Comparison of ENCODE assay signal across 22 cellular contexts in genomic region chr17:39908789-39909352, GRCh38. TPM values are rescaled to one million over a fixed set of nuclear protein-coding genes. Genes with fewer than 3 reads are reported as not detected.
A peak's percentile ranks its signal among the peaks of the same experiment; 100 is the strongest.
DNase-seq lines count a peak whose midpoint lies in the region; ATAC-seq, FAIRE-seq and TF ChIP-seq lines count a peak whose summit lies in the region.
"Had no signal": no experiment of that assay in that cellular context is flagged by ENCODE, and none has a peak within 500 bp of the region (broad histone marks: within the 10 kb centered on the region; RNA-seq: fewer than 3 reads in every experiment).

No MANE protein-coding gene starts in this region.

- no peak for FAIRE-seq in HepG2 (lab: Jason Lieb, UNC)
- FAIRE-seq: A549, G401.6, GM12891, GM19239 had no signal

- no peak overlapping the region for H3K9ac ChIP-seq in HepG2 (ENCODE audit: insufficient read depth, low read depth, low read length)

- H3K27me3 ChIP-seq in HepG2 (ENCODE audit: control insufficient read depth in 1 of 2, insufficient read depth in 2 of 2, low read length in 2 of 2) (no peaks in the 10 kb centered on the region), right lobe of liver (no peaks in the 10 kb centered on the region)
- H3K27me3 ChIP-seq: BLaER1 treated with 17β-estradiol and CSF1 and Interleukin-3, amounts not matched to agents 10 nM and 100 nM had no signal

- POLR2A ChIA-PET in HepG2 (lab: Yijun Ruan, JAX) = no interaction called here

- no peaks in the 10 kb centered on the region for H3K79me2 ChIP-seq in HepG2 (ENCODE audit: insufficient read depth, low read length)

- H3K4me3 ChIP-seq in HepG2 (replicated peaks in 1 of 3; ENCODE audit: insufficient read depth in 1 of 3, low read depth in 2 of 3, low read length in 3 of 3) (no peak overlapping the region), right lobe of liver (no peak overlapping the region)
- H3K4me3 ChIP-seq: A549; BLaER1 treated with 17β-estradiol and CSF1 and Interleukin-3, amounts not matched to agents 10 nM and 100 nM had no signal

- TF ChIP-seq CTCF in HepG2 (CRISPR knock-in tag; IDR thresholded peaks at IDR 0.05) (no peak), right lobe of liver (IDR thresholded peaks at IDR 0.05) (no peak)

- in situ Hi-C loops in HepG2 (cut with HindIII; ENCODE audit: extremely low pct_ligation_motif_present, low pct_unique_long_range_greater_than_20kb) = no loop called here

- H3K27ac ChIP-seq in HepG2 (ENCODE audit: extremely low read length, insufficient read depth, low read length) (no peak overlapping the region), right lobe of liver (no peak overlapping the region)
- H3K27ac ChIP-seq: 22Rv1; A549; BLaER1 treated with 17β-estradiol and CSF1 and Interleukin-3, amounts not matched to agents 10 nM and 100 nM; C4-2B had no signal

- H3K9me3 Mint-ChIP-seq in T-helper 1 cell treated with Interleukin-12 subunit alpha and Interleukin-12 subunit beta and Interleukin-4 antibody, amounts not matched to agents 30 μg/mL and 1 μg/mL, for 36 hours = no peaks in the 10 kb centered on the region
- H3K9me3 Mint-ChIP-seq in central memory CD8-positive, alpha-beta T cell = no peaks in the 10 kb centered on the region
- H3K9me3 Mint-ChIP-seq: CD4-positive, alpha-beta T cell; CD8-positive, alpha-beta T cell had no signal

- intact Hi-C loops in HepG2 (cut with micrococcal nuclease; ENCODE audit: unreplicated experiment) = no loop called here
- intact Hi-C loops in right lobe of liver (cut with DNase I) = no loop called here

- peak overlapping the region; percentile 49 for H3K27ac Mint-ChIP-seq in T-helper 1 cell treated with Interleukin-12 subunit alpha and Interleukin-12 subunit beta and Interleukin-4 antibody, amounts not matched to agents 30 μg/mL and 1 μg/mL, for 36 hours
- peak overlapping the region; percentile 22 for H3K27ac Mint-ChIP-seq in central memory CD8-positive, alpha-beta T cell (ENCODE audit: low read depth)
- H3K27ac Mint-ChIP-seq: B cell; CD4-positive, alpha-beta T cell; CD8-positive, alpha-beta T cell had no signal

- TF ChIP-seq POLR2A in HepG2 (IDR thresholded peaks at IDR 0.05; ENCODE audit: insufficient read depth in 1 of 2, low read depth in 2 of 2, low read length in 2 of 2) (no peak), right lobe of liver (IDR thresholded peaks at IDR 0.05) (no peak)

- H3K36me3 Mint-ChIP-seq in T-helper 1 cell treated with Interleukin-12 subunit alpha and Interleukin-12 subunit beta and Interleukin-4 antibody, amounts not matched to agents 30 μg/mL and 1 μg/mL, for 36 hours (ENCODE audit: low read depth) = peaks cover 79% of the 10 kb centered on the region
- peaks cover 42% of the 10 kb centered on the region for H3K36me3 Mint-ChIP-seq in central memory CD8-positive, alpha-beta T cell (ENCODE audit: insufficient read depth)

- H2AFZ ChIP-seq in HepG2 (ENCODE audit: low read length) = no peak overlapping the region

- H3K4me3 Mint-ChIP-seq in T-helper 1 cell treated with Interleukin-12 subunit alpha and Interleukin-12 subunit beta and Interleukin-4 antibody, amounts not matched to agents 30 μg/mL and 1 μg/mL, for 36 hours = no peak overlapping the region
- no peak overlapping the region for H3K4me3 Mint-ChIP-seq in central memory CD8-positive, alpha-beta T cell
- H3K4me3 Mint-ChIP-seq: B cell; CD4-positive, alpha-beta T cell; CD8-positive, alpha-beta T cell had no signal

- TF ChIP-seq RAD21 in HepG2 (CRISPR knock-in tag; IDR thresholded peaks at IDR 0.05) = no peak

- H3K36me3 ChIP-seq in HepG2 (replicated peaks in 1 of 2; ENCODE audit: control insufficient read depth in 1 of 2, insufficient read depth in 2 of 2, low read length in 2 of 2) (no peaks in the 10 kb centered on the region), right lobe of liver (peaks cover 0 to 31% (median 9%) of the 10 kb centered on the region in 4 donors)

- no peak for ATAC-seq in HepG2
- no peak for ATAC-seq in right lobe of liver
- no peak for ATAC-seq in central memory CD8-positive, alpha-beta T cell (replicated peaks; ENCODE audit: extremely low read depth, poor library complexity, severe bottlenecking)
- ATAC-seq: A549; CD8-positive, alpha-beta T cell had no signal

- BruUV-seq in HepG2 (replicated peaks; lab: Mats Ljungman, UMichigan) = no TSS peak

- TF ChIP-seq EP300 in HepG2 (IDR thresholded peaks at IDR 0.05; ENCODE audit: low read depth in 2 of 2, low read length in 2 of 2) = no peak
- TF ChIP-seq EP300 in HepG2 (CRISPR knock-in tag; IDR thresholded peaks at IDR 0.05; ENCODE audit: borderline replicate concordance) = no peak

- H3K9me3 ChIP-seq in HepG2 (ENCODE audit: low read length) = no peaks in the 10 kb centered on the region
- no peaks in the 10 kb centered on the region for H3K9me3 ChIP-seq in right lobe of liver
- H3K9me3 ChIP-seq: A549; BLaER1 treated with 17β-estradiol and CSF1 and Interleukin-3, amounts not matched to agents 10 nM and 100 nM; Caco-2 had no signal

- no peaks in the 10 kb centered on the region for H4K20me1 ChIP-seq in HepG2 (ENCODE audit: insufficient read depth, low read length)
- H4K20me1 ChIP-seq: BLaER1 treated with 17β-estradiol and CSF1 and Interleukin-3, amounts not matched to agents 10 nM and 100 nM had no signal

- no peak for DNase-seq in T-helper 1 cell
- no peak for DNase-seq in HepG2 (ENCODE audit: low spot score)
- DNase-seq in right lobe of liver = no peak
- no peak for DNase-seq in central memory CD8-positive, alpha-beta T cell (ENCODE audit: low spot score in 2 of 2)
- no peak for DNase-seq in DMS 273 (lab: John Stamatoyannopoulos, UW; ENCODE audit: unreplicated experiment)
- DNase-seq: AML-193; Caco-2; CD4-positive, alpha-beta T cell; CD8-positive, alpha-beta T cell; DMS79 treated with DMSO at 0.1 percent for 48 hours; GF-D8 had no signal

- 90% methylated on average over 6 of the region's 6 CpGs for WGBS in HepG2 (ENCODE audit: low lambda C conversion rate)
- WGBS in right lobe of liver (ENCODE audit: insufficient coverage, low coverage, low lambda C conversion rate, missing lambda C conversion rate) = 79% methylated on average over 3 of the region's 6 CpGs

- CTCF ChIA-PET in HepG2 (lab: Yijun Ruan, JAX; ENCODE audit: low intra/inter-chr PET ratio, low total read pairs) = no interaction called here

- H3K4me1 Mint-ChIP-seq in T-helper 1 cell treated with Interleukin-12 subunit alpha and Interleukin-12 subunit beta and Interleukin-4 antibody, amounts not matched to agents 30 μg/mL and 1 μg/mL, for 36 hours (ENCODE audit: low read depth) = peaks cover 26% of the 10 kb centered on the region
- H3K4me1 Mint-ChIP-seq in central memory CD8-positive, alpha-beta T cell = peaks cover 19% of the 10 kb centered on the region
- H3K4me1 Mint-ChIP-seq: B cell had no signal

- no peaks in the 10 kb centered on the region for H3K27me3 Mint-ChIP-seq in T-helper 1 cell treated with Interleukin-12 subunit alpha and Interleukin-12 subunit beta and Interleukin-4 antibody, amounts not matched to agents 30 μg/mL and 1 μg/mL, for 36 hours (ENCODE audit: low read depth)
- H3K27me3 Mint-ChIP-seq in central memory CD8-positive, alpha-beta T cell = no peaks in the 10 kb centered on the region
- H3K27me3 Mint-ChIP-seq: B cell; CD4-positive, alpha-beta T cell had no signal

- no peak overlapping the region for H3K4me2 ChIP-seq in HepG2 (ENCODE audit: low read depth, low read length)
- H3K4me2 ChIP-seq: A549; BLaER1 treated with 17β-estradiol and CSF1 and Interleukin-3, amounts not matched to agents 10 nM and 100 nM had no signal

- H3K4me1 ChIP-seq in HepG2 (ENCODE audit: insufficient read depth, low read length) (peaks cover 28% of the 10 kb centered on the region), right lobe of liver (peaks cover 0 to 20% (median 6%) of the 10 kb centered on the region in 4 donors)
- H3K4me1 ChIP-seq: A549 had no signal

RNA-seq across cellular contexts. Expression of gene GSDMB, which starts 9.6 kb away (rescaled TPM):
- total RNA-seq in HepG2 (2016; rRNA removed; fragmentation: Illumina TruSeq; extraction: Trizol) = 0.70 and 3.3 TPM in 2 replicates
- total RNA-seq in HepG2 (2016; cell fraction: cytosol; rRNA removed; fragmentation: Illumina TruSeq; extraction: Trizol; ENCODE audit: low read depth) = 0.44 and 0.51 TPM in 2 replicates
- 0.76 and 2.9 TPM in 2 replicates for total RNA-seq in HepG2 (2016; cell fraction: insoluble cytoplasmic fraction; rRNA removed; fragmentation: Illumina TruSeq; extraction: Trizol)
- 0.31 and 0.62 TPM in 2 replicates for total RNA-seq in HepG2 (2016; cell fraction: membrane; rRNA removed; fragmentation: Illumina TruSeq; extraction: Trizol)
- 8.3 and 9.3 TPM in 2 replicates for total RNA-seq in HepG2 (2016; cell fraction: nucleus; rRNA removed; fragmentation: Illumina TruSeq; extraction: Trizol)
- polyA plus RNA-seq in HepG2 (2011; rRNA removed) = 30.4 and 39.4 TPM in 2 replicates
- polyA plus RNA-seq in HepG2 (2011; cell fraction: cytosol; rRNA removed) = 3.7 and 4.3 TPM in 2 replicates
- polyA plus RNA-seq in HepG2 (2011; cell fraction: nucleus; rRNA removed) = 140 and 180 TPM in 2 replicates
- polyA plus RNA-seq in HepG2 (2012) = 36.5 and 54.8 TPM in 2 replicates
- 0.33 and 0.52 TPM in 2 replicates for polyA plus RNA-seq in HepG2 (2016; cell fraction: cytosol; fragmentation: Illumina TruSeq; extraction: Trizol; ENCODE audit: low read depth)
- 0.73 and 1.2 TPM in 2 replicates for polyA plus RNA-seq in HepG2 (2016; cell fraction: insoluble cytoplasmic fraction; fragmentation: Illumina TruSeq; extraction: Trizol; ENCODE audit: low read depth)
- 0.26 and 0.35 TPM in 2 replicates for polyA plus RNA-seq in HepG2 (2016; cell fraction: membrane; fragmentation: Illumina TruSeq; extraction: Trizol; ENCODE audit: low read depth)
- polyA plus RNA-seq in HepG2 (2016; cell fraction: nucleus; fragmentation: Illumina TruSeq; extraction: Trizol; ENCODE audit: insufficient read depth, low read depth) = 21.8 and 24.9 TPM in 2 replicates
- polyA minus RNA-seq in HepG2 (2011; rRNA and poly(A)+ RNA removed; ENCODE audit: low replicate concordance) = 4.9 and 23.3 TPM in 2 replicates
- 1.1 and 1.5 TPM in 2 replicates for polyA minus RNA-seq in HepG2 (2011; cell fraction: cytosol; rRNA and poly(A)+ RNA removed)
- polyA minus RNA-seq in HepG2 (2011; cell fraction: nucleus; rRNA and poly(A)+ RNA removed) = 42.0 and 56.2 TPM in 2 replicates
- 10 to 100 TPM in 3 of 6 experiments, 1 to 10 TPM in 3; 4.7 to 40.8 (median 18.8) TPM for total RNA-seq in right lobe of liver

RNA-seq across cellular contexts. Expression of gene ORMDL3, which starts 18.5 kb away (rescaled TPM):
- 125 and 181 TPM in 2 replicates for total RNA-seq in HepG2 (2016; rRNA removed; fragmentation: Illumina TruSeq; extraction: Trizol)
- 52.8 and 58.2 TPM in 2 replicates for total RNA-seq in HepG2 (2016; cell fraction: cytosol; rRNA removed; fragmentation: Illumina TruSeq; extraction: Trizol; ENCODE audit: low read depth)
- total RNA-seq in HepG2 (2016; cell fraction: insoluble cytoplasmic fraction; rRNA removed; fragmentation: Illumina TruSeq; extraction: Trizol) = 110 and 214 TPM in 2 replicates
- 136 and 143 TPM in 2 replicates for total RNA-seq in HepG2 (2016; cell fraction: membrane; rRNA removed; fragmentation: Illumina TruSeq; extraction: Trizol)
- 112 and 134 TPM in 2 replicates for total RNA-seq in HepG2 (2016; cell fraction: nucleus; rRNA removed; fragmentation: Illumina TruSeq; extraction: Trizol)
- 384 and 546 TPM in 2 replicates for polyA plus RNA-seq in HepG2 (2011; rRNA removed)
- 330 and 331 TPM in 2 replicates for polyA plus RNA-seq in HepG2 (2011; cell fraction: cytosol; rRNA removed)
- 319 and 431 TPM in 2 replicates for polyA plus RNA-seq in HepG2 (2011; cell fraction: nucleus; rRNA removed)
- polyA plus RNA-seq in HepG2 (2012) = 176 and 292 TPM in 2 replicates
- polyA plus RNA-seq in HepG2 (2016; cell fraction: cytosol; fragmentation: Illumina TruSeq; extraction: Trizol; ENCODE audit: low read depth) = 35.1 and 42.1 TPM in 2 replicates
- polyA plus RNA-seq in HepG2 (2016; cell fraction: insoluble cytoplasmic fraction; fragmentation: Illumina TruSeq; extraction: Trizol; ENCODE audit: low read depth) = 81.8 and 96.3 TPM in 2 replicates
- 72.9 and 81.6 TPM in 2 replicates for polyA plus RNA-seq in HepG2 (2016; cell fraction: membrane; fragmentation: Illumina TruSeq; extraction: Trizol; ENCODE audit: low read depth)
- polyA plus RNA-seq in HepG2 (2016; cell fraction: nucleus; fragmentation: Illumina TruSeq; extraction: Trizol; ENCODE audit: insufficient read depth, low read depth) = 169 and 170 TPM in 2 replicates
- polyA minus RNA-seq in HepG2 (2011; rRNA and poly(A)+ RNA removed; ENCODE audit: low replicate concordance) = 76.0 and 1,167 TPM in 2 replicates
- 115 and 192 TPM in 2 replicates for polyA minus RNA-seq in HepG2 (2011; cell fraction: cytosol; rRNA and poly(A)+ RNA removed)
- 79.2 and 94.6 TPM in 2 replicates for polyA minus RNA-seq in HepG2 (2011; cell fraction: nucleus; rRNA and poly(A)+ RNA removed)
- total RNA-seq in right lobe of liver = 100 to 1,000 TPM; 105 to 174 (median 128) TPM

RNA-seq across cellular contexts. Expression of gene LRRC3C, which starts 18.7 kb away (rescaled TPM):
- total RNA-seq in HepG2 (2016; rRNA removed; fragmentation: Illumina TruSeq; extraction: Trizol) = not detected in 2 replicates
- not detected in 2 replicates for total RNA-seq in HepG2 (2016; cell fraction: cytosol; rRNA removed; fragmentation: Illumina TruSeq; extraction: Trizol; ENCODE audit: low read depth)
- not detected in 2 replicates for total RNA-seq in HepG2 (2016; cell fraction: insoluble cytoplasmic fraction; rRNA removed; fragmentation: Illumina TruSeq; extraction: Trizol)
- total RNA-seq in HepG2 (2016; cell fraction: membrane; rRNA removed; fragmentation: Illumina TruSeq; extraction: Trizol) = not detected in 2 replicates
- not detected in 2 replicates for total RNA-seq in HepG2 (2016; cell fraction: nucleus; rRNA removed; fragmentation: Illumina TruSeq; extraction: Trizol)
- polyA plus RNA-seq in HepG2 (2011; rRNA removed) = 0.10 and 0.17 TPM in 2 replicates
- polyA plus RNA-seq in HepG2 (2011; cell fraction: cytosol; rRNA removed) = 0.11 TPM in 1 of 2 replicates, not detected in the other
- not detected in 2 replicates for polyA plus RNA-seq in HepG2 (2011; cell fraction: nucleus; rRNA removed)
- polyA plus RNA-seq in HepG2 (2012) = not detected in 2 replicates
- polyA plus RNA-seq in HepG2 (2016; cell fraction: cytosol; fragmentation: Illumina TruSeq; extraction: Trizol; ENCODE audit: low read depth) = not detected in 2 replicates
- polyA plus RNA-seq in HepG2 (2016; cell fraction: insoluble cytoplasmic fraction; fragmentation: Illumina TruSeq; extraction: Trizol; ENCODE audit: low read depth) = not detected in 2 replicates
- not detected in 2 replicates for polyA plus RNA-seq in HepG2 (2016; cell fraction: membrane; fragmentation: Illumina TruSeq; extraction: Trizol; ENCODE audit: low read depth)
- polyA plus RNA-seq in HepG2 (2016; cell fraction: nucleus; fragmentation: Illumina TruSeq; extraction: Trizol; ENCODE audit: insufficient read depth, low read depth) = not detected in 2 replicates
- polyA minus RNA-seq in HepG2 (2011; rRNA and poly(A)+ RNA removed; ENCODE audit: low replicate concordance) = 0.24 TPM in 1 of 2 replicates, not detected in the other
- polyA minus RNA-seq in HepG2 (2011; cell fraction: cytosol; rRNA and poly(A)+ RNA removed) = not detected in 2 replicates
- polyA minus RNA-seq in HepG2 (2011; cell fraction: nucleus; rRNA and poly(A)+ RNA removed) = not detected in 2 replicates
- total RNA-seq in right lobe of liver = not detected
- total RNA-seq: A172; B cell; Caco-2; CD4-positive, alpha-beta T cell; CD8-positive, alpha-beta T cell had no signal
- polyA plus RNA-seq: A549, BJ had no signal

RNA-seq across cellular contexts. Expression of gene ZPBP2, which starts 40.9 kb away (rescaled TPM):
- total RNA-seq in HepG2 (2016; rRNA removed; fragmentation: Illumina TruSeq; extraction: Trizol) = not detected in 2 replicates
- not detected in 2 replicates for total RNA-seq in HepG2 (2016; cell fraction: cytosol; rRNA removed; fragmentation: Illumina TruSeq; extraction: Trizol; ENCODE audit: low read depth)
- total RNA-seq in HepG2 (2016; cell fraction: insoluble cytoplasmic fraction; rRNA removed; fragmentation: Illumina TruSeq; extraction: Trizol) = not detected in 2 replicates
- total RNA-seq in HepG2 (2016; cell fraction: membrane; rRNA removed; fragmentation: Illumina TruSeq; extraction: Trizol) = not detected in 2 replicates
- total RNA-seq in HepG2 (2016; cell fraction: nucleus; rRNA removed; fragmentation: Illumina TruSeq; extraction: Trizol) = not detected in 2 replicates
- polyA plus RNA-seq in HepG2 (2011; rRNA removed) = not detected in 2 replicates
- not detected in 2 replicates for polyA plus RNA-seq in HepG2 (2011; cell fraction: cytosol; rRNA removed)
- not detected in 2 replicates for polyA plus RNA-seq in HepG2 (2011; cell fraction: nucleus; rRNA removed)
- not detected in 2 replicates for polyA plus RNA-seq in HepG2 (2012)
- not detected in 2 replicates for polyA plus RNA-seq in HepG2 (2016; cell fraction: cytosol; fragmentation: Illumina TruSeq; extraction: Trizol; ENCODE audit: low read depth)
- not detected in 2 replicates for polyA plus RNA-seq in HepG2 (2016; cell fraction: insoluble cytoplasmic fraction; fragmentation: Illumina TruSeq; extraction: Trizol; ENCODE audit: low read depth)
- polyA plus RNA-seq in HepG2 (2016; cell fraction: membrane; fragmentation: Illumina TruSeq; extraction: Trizol; ENCODE audit: low read depth) = not detected in 2 replicates
- not detected in 2 replicates for polyA plus RNA-seq in HepG2 (2016; cell fraction: nucleus; fragmentation: Illumina TruSeq; extraction: Trizol; ENCODE audit: insufficient read depth, low read depth)
- not detected in 2 replicates for polyA minus RNA-seq in HepG2 (2011; rRNA and poly(A)+ RNA removed; ENCODE audit: low replicate concordance)
- not detected in 2 replicates for polyA minus RNA-seq in HepG2 (2011; cell fraction: cytosol; rRNA and poly(A)+ RNA removed)
- not detected in 2 replicates for polyA minus RNA-seq in HepG2 (2011; cell fraction: nucleus; rRNA and poly(A)+ RNA removed)
- total RNA-seq in right lobe of liver = not detected
- total RNA-seq: A172; Caco-2; CD4-positive, alpha-beta T cell; CD8-positive, alpha-beta T cell had no signal
- polyA plus RNA-seq: A549, BJ had no signal

RNA-seq across cellular contexts. Expression of gene IKZF3, which starts 44.8 kb away (rescaled TPM):
- total RNA-seq in HepG2 (2016; rRNA removed; fragmentation: Illumina TruSeq; extraction: Trizol) (not detected in 2 replicates), right lobe of liver (1 to 10 TPM in 3 of 6 experiments, under 1 TPM in 3; 0.22 to 1.9 (median 0.92) TPM)
- total RNA-seq in HepG2 (2016; cell fraction: cytosol; rRNA removed; fragmentation: Illumina TruSeq; extraction: Trizol; ENCODE audit: low read depth) = under 0.01 TPM in 1 of 2 replicates, not detected in the other
- not detected in 2 replicates for total RNA-seq in HepG2 (2016; cell fraction: insoluble cytoplasmic fraction; rRNA removed; fragmentation: Illumina TruSeq; extraction: Trizol)
- total RNA-seq in HepG2 (2016; cell fraction: membrane; rRNA removed; fragmentation: Illumina TruSeq; extraction: Trizol) = not detected in 2 replicates
- not detected in 2 replicates for total RNA-seq in HepG2 (2016; cell fraction: nucleus; rRNA removed; fragmentation: Illumina TruSeq; extraction: Trizol)
- polyA plus RNA-seq in HepG2 (2011; rRNA removed) = not detected in 2 replicates
- 0.01 and 0.03 TPM in 2 replicates for polyA plus RNA-seq in HepG2 (2011; cell fraction: cytosol; rRNA removed)
- polyA plus RNA-seq in HepG2 (2011; cell fraction: nucleus; rRNA removed) = 0.03 TPM in 1 of 2 replicates, not detected in the other
- polyA plus RNA-seq in HepG2 (2012) = not detected in 2 replicates
- polyA plus RNA-seq in HepG2 (2016; cell fraction: cytosol; fragmentation: Illumina TruSeq; extraction: Trizol; ENCODE audit: low read depth) = not detected in 2 replicates
- polyA plus RNA-seq in HepG2 (2016; cell fraction: insoluble cytoplasmic fraction; fragmentation: Illumina TruSeq; extraction: Trizol; ENCODE audit: low read depth) = not detected in 2 replicates
- not detected in 2 replicates for polyA plus RNA-seq in HepG2 (2016; cell fraction: membrane; fragmentation: Illumina TruSeq; extraction: Trizol; ENCODE audit: low read depth)
- not detected in 2 replicates for polyA plus RNA-seq in HepG2 (2016; cell fraction: nucleus; fragmentation: Illumina TruSeq; extraction: Trizol; ENCODE audit: insufficient read depth, low read depth)
- polyA minus RNA-seq in HepG2 (2011; rRNA and poly(A)+ RNA removed; ENCODE audit: low replicate concordance) = 0.07 TPM in 1 of 2 replicates, not detected in the other
- not detected in 2 replicates for polyA minus RNA-seq in HepG2 (2011; cell fraction: cytosol; rRNA and poly(A)+ RNA removed)
- polyA minus RNA-seq in HepG2 (2011; cell fraction: nucleus; rRNA and poly(A)+ RNA removed) = not detected in 2 replicates
- total RNA-seq: A172 had no signal
- polyA plus RNA-seq: A549, BJ had no signal
